Comparison of ENCODE assay signal across 10 cellular contexts in genomic region chr16:46976550-46976949, GRCh38. TPM values are rescaled to one million over a fixed set of nuclear protein-coding genes. Genes with fewer than 3 reads are reported as not detected.
DNase-seq lines count a peak whose midpoint lies in the region; ATAC-seq and TF ChIP-seq lines count a peak whose summit lies in the region.
"Had no signal": no experiment of that assay in that cellular context is flagged by ENCODE, and none has a peak within 500 bp of the region (broad histone marks: within the 10 kb centered on the region; RNA-seq: fewer than 3 reads in every experiment).

No MANE protein-coding gene starts in this region.

- POLR2A ChIA-PET in OCI-LY7 (lab: Charles Lee) (interaction anchor here (0.6 to 0.7 kb wide), 2 partner anchors 60 to 206 kb away, joined by 3 read pairs; no protein-coding TSS in a partner anchor), HEK293T (lab: Yijun Ruan, JAX) (no interaction called here), RWPE1 (lab: Yijun Ruan, JAX; ENCODE audit: low non-redundant PET) (no interaction called here)

- H3K9me3 ChIP-seq in OCI-LY7 (ENCODE audit: low read length) (no peaks in the 10 kb centered on the region), hepatocyte (ENCODE audit: low read depth) (no peaks in the 10 kb centered on the region)

- ATAC-seq in activated T-cell treated with anti-CD3 and anti-CD28 coated beads, Interleukin-2, amount 50 U/mL, for 72 hours (replicated peaks in 1 of 2), result no peak
- ATAC-seq in stimulated activated naive CD8-positive, alpha-beta T cell treated with anti-CD3 and anti-CD28 coated beads, Interleukin-15, amount 100 ng/mL, for 72 hours, result no peak
- ATAC-seq in HG03378 (IDR thresholded peaks at IDR 0.05; ENCODE audit: unreplicated experiment), result no peak

- no peaks in the 10 kb centered on the region for H3K9me3 Mint-ChIP-seq in activated T-cell treated with anti-CD3 and anti-CD28 coated beads, Interleukin-2, amount 50 U/mL, for 72 hours
- H3K9me3 Mint-ChIP-seq in stimulated activated naive CD8-positive, alpha-beta T cell treated with anti-CD3 and anti-CD28 coated beads, Interleukin-15, amount 100 ng/mL, for 72 hours, result no peaks in the 10 kb centered on the region
- H3K9me3 Mint-ChIP-seq: T-helper 1 cell treated with Interleukin-12 subunit alpha and Interleukin-12 subunit beta and Interleukin-4 antibody, amounts not matched to agents 30 μg/mL and 1 μg/mL, for 36 hours had no signal

- no peaks in the 10 kb centered on the region for H3K27me3 ChIP-seq in hepatocyte

- H3K27me3 Mint-ChIP-seq in activated T-cell treated with anti-CD3 and anti-CD28 coated beads, Interleukin-2, amount 50 U/mL, for 72 hours (ENCODE audit: low read depth), result no peaks in the 10 kb centered on the region
- H3K27me3 Mint-ChIP-seq in stimulated activated naive CD8-positive, alpha-beta T cell treated with anti-CD3 and anti-CD28 coated beads, Interleukin-15, amount 100 ng/mL, for 72 hours, result no peaks in the 10 kb centered on the region

- no peak for DNase-seq in activated T-cell treated with anti-CD3 and anti-CD28 coated beads, Interleukin-2, amount 50 U/mL, for 72 hours
- no peak for DNase-seq in activated T-cell treated with anti-CD3 and anti-CD28 coated beads for 4 hours
- DNase-seq in OCI-LY7 (ENCODE audit: low spot score), result peak; percentile 11
- peak; percentile 28 for DNase-seq in hepatocyte (ENCODE audit: low spot score)
- no peak for DNase-seq in stimulated activated naive CD8-positive, alpha-beta T cell treated with anti-CD3 and anti-CD28 coated beads, Interleukin-15, amount 100 ng/mL, for 72 hours
- DNase-seq in HEK293T (ENCODE audit: extremely low spot score), result no peak
- DNase-seq in RWPE1 (ENCODE audit: low spot score), result no peak
- DNase-seq: effector memory CD4-positive, alpha-beta T cell had no signal

- WGBS in hepatocyte (ENCODE audit: low lambda C conversion rate, missing lambda C conversion rate), result 67% methylated on average over 4 of the region's 4 CpGs

- H3K79me2 ChIP-seq in OCI-LY7 (ENCODE audit: insufficient read depth, low read depth, low read length), result peaks cover 25% of the 10 kb centered on the region
- H3K79me2 ChIP-seq in hepatocyte, result peaks cover 17% of the 10 kb centered on the region

- peaks cover 29% of the 10 kb centered on the region for H3K4me1 ChIP-seq in OCI-LY7 (ENCODE audit: insufficient read depth, low read length, poor library complexity, severe bottlenecking)
- H3K4me1 ChIP-seq in hepatocyte (ENCODE audit: insufficient read depth), result peaks cover 14% of the 10 kb centered on the region

- H3K36me3 ChIP-seq in OCI-LY7 (ENCODE audit: insufficient read depth, low read length) (peaks cover 12% of the 10 kb centered on the region; the same call in 1 of the 2 replicates), hepatocyte (replicated peaks; ENCODE audit: insufficient read depth, low read depth) (no peaks in the 10 kb centered on the region)

- peak overlapping the region; percentile 48 to 57 for H3K4me3 Mint-ChIP-seq in activated T-cell treated with anti-CD3 and anti-CD28 coated beads, Interleukin-2, amount 50 U/mL, for 72 hours
- H3K4me3 Mint-ChIP-seq in stimulated activated naive CD8-positive, alpha-beta T cell treated with anti-CD3 and anti-CD28 coated beads, Interleukin-15, amount 100 ng/mL, for 72 hours, result peak overlapping the region; percentile 53 to 80

- CTCF ChIA-PET in OCI-LY7 (lab: Charles Lee; ENCODE audit: unreplicated experiment), result no interaction called here
- CTCF ChIA-PET in HEK293T (lab: Yijun Ruan, JAX), result no interaction called here
- CTCF ChIA-PET in RWPE1 (lab: Yijun Ruan, JAX), result no interaction called here

- H4K20me1 ChIP-seq in OCI-LY7 (ENCODE audit: insufficient read depth, low read length) (peaks cover 10% of the 10 kb centered on the region), hepatocyte (ENCODE audit: insufficient read depth, poor library complexity, severe bottlenecking) (peaks cover 9% of the 10 kb centered on the region)

- peak overlapping the region; percentile 39 for H3K4me2 ChIP-seq in OCI-LY7 (ENCODE audit: low read length)
- H3K4me2 ChIP-seq in hepatocyte, result peak overlapping the region; percentile 52

- intact Hi-C loops in OCI-LY7 (cut with micrococcal nuclease; ENCODE audit: unreplicated experiment), result loop anchor here (10.0 kb wide), 1 partner anchor 518 kb away; no protein-coding TSS in a partner anchor

- H2AFZ ChIP-seq in OCI-LY7 (ENCODE audit: low read length), result peak overlapping the region; percentile 51
- H2AFZ ChIP-seq in hepatocyte, result no peak overlapping the region

- peaks cover 46% of the 10 kb centered on the region for H3K4me1 Mint-ChIP-seq in activated T-cell treated with anti-CD3 and anti-CD28 coated beads, Interleukin-2, amount 50 U/mL, for 72 hours (ENCODE audit: low read depth)
- H3K4me1 Mint-ChIP-seq in stimulated activated naive CD8-positive, alpha-beta T cell treated with anti-CD3 and anti-CD28 coated beads, Interleukin-15, amount 100 ng/mL, for 72 hours, result peaks cover 48% of the 10 kb centered on the region

- H3K27ac Mint-ChIP-seq in activated T-cell treated with anti-CD3 and anti-CD28 coated beads, Interleukin-2, amount 50 U/mL, for 72 hours, result peak overlapping the region; percentile 88
- H3K27ac Mint-ChIP-seq in stimulated activated naive CD8-positive, alpha-beta T cell treated with anti-CD3 and anti-CD28 coated beads, Interleukin-15, amount 100 ng/mL, for 72 hours, result peak overlapping the region in 1 of 2 donors; percentile 86

- H3K27ac ChIP-seq in OCI-LY7 (ENCODE audit: low read depth, low read length, poor library complexity, severe bottlenecking) (no peak overlapping the region), hepatocyte (no peak overlapping the region), RWPE1 (no peak overlapping the region)

- H3K9me2 ChIP-seq in OCI-LY7 (ENCODE audit: insufficient read depth, low read length) (no peaks in the 10 kb centered on the region), hepatocyte (replicated peaks; ENCODE audit: insufficient read depth) (no peaks in the 10 kb centered on the region)

- BruUV-seq in OCI-LY7 (replicated peaks; lab: Mats Ljungman, UMichigan), result no TSS peak

- TF ChIP-seq CTCF in OCI-LY7 (conservative IDR thresholded peaks at IDR 0.05; ENCODE audit: low read length), result no peak
- TF ChIP-seq CTCF in hepatocyte (IDR thresholded peaks at IDR 0.05; ENCODE audit: poor library complexity), result no peak
- no peak for TF ChIP-seq CTCF in RWPE1 (conservative IDR thresholded peaks at IDR 0.05; ENCODE audit: low read depth)

- H3K36me3 Mint-ChIP-seq in activated T-cell treated with anti-CD3 and anti-CD28 coated beads, Interleukin-2, amount 50 U/mL, for 72 hours (ENCODE audit: insufficient read depth in 2 of 2), result peaks cover 6% of the 10 kb centered on the region in 2 donors

- no peak overlapping the region for H3K4me3 ChIP-seq in OCI-LY7 (ENCODE audit: low read depth, low read length, poor library complexity, severe bottlenecking)
- no peak overlapping the region for H3K4me3 ChIP-seq in hepatocyte

TF ChIP-seq in HEK293T, 16 proteins besides CTCF, POLR2A, EP300 and RAD21:
- no peak for TF ChIP-seq LEF1 (IDR thresholded peaks at IDR 0.05; ENCODE audit: borderline replicate concordance)

RNA-seq across cellular contexts. Expression of gene DNAJA2, which starts 3.1 kb away (rescaled TPM):
- 10 to 100 TPM; 65.2 to 65.4 TPM for total RNA-seq in activated T-cell treated with anti-CD3 and anti-CD28 coated beads, Interleukin-2, amount 50 U/mL, for 72 hours
- 40.8 and 43.3 TPM in 2 replicates for total RNA-seq in OCI-LY7 (2014; rRNA removed; shearing (Covaris generic))
- total RNA-seq in OCI-LY7 (2022) (50.4 and 61.6 TPM in 2 replicates), hepatocyte (59.4 and 72.8 TPM in 2 replicates)
- polyA plus RNA-seq in hepatocyte, result 49.3 and 62.3 TPM in 2 replicates

Comparison
In these comparisons a context has a peak if more than half of its experiments do, and no peak if none do; other contexts are left out.
1. DNase-seq: peak in OCI-LY7 (single experiment) and hepatocyte (single experiment); none in activated T-cell treated with anti-CD3 and anti-CD28 coated beads, Interleukin-2, amount 50 U/mL, for 72 hours (0 of 2), activated T-cell treated with anti-CD3 and anti-CD28 coated beads for 4 hours (single experiment), stimulated activated naive CD8-positive, alpha-beta T cell treated with anti-CD3 and anti-CD28 coated beads, Interleukin-15, amount 100 ng/mL, for 72 hours (0 of 2), HEK293T (single experiment) and RWPE1 (single experiment).